Comparison of ENCODE assay signal across 25 cellular contexts in the genomic region with DNA sequence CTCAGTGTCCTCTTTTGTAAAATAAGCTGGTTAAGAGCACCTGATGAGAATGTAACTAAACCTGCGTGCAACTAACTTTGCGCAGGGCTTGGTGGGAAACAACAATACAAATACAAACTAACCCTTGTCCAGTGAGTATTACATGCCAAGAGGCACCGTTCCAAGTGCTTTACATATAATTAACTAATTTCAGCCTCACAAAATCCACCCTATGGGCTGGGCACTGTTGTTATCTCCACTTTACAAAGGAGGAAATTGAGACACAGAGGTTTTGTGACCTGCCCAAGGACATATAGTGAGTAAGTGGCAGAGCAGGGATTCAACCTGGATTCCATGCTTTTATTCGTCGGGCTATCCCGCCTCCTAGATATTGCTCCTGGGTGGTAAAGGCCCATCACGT. TPM values are rescaled to one million over a fixed set of nuclear protein-coding genes. Genes with fewer than 3 reads are reported as not detected.
DNase-seq lines count a peak whose midpoint lies in the region; ATAC-seq and TF ChIP-seq lines count a peak whose summit lies in the region.
"Had no signal": no experiment of that assay in that cellular context is flagged by ENCODE, and none has a peak within 500 bp of the region (broad histone marks: within the 10 kb centered on the region; RNA-seq: fewer than 3 reads in every experiment).

No MANE protein-coding gene starts in this region.

- DNase-seq in NCI-H1048 (lab: John Stamatoyannopoulos, UW) = peak; percentile 36
- peak; percentile 84 for DNase-seq in colonic mucosa
- DNase-seq in stomach = peak; percentile 64
- no peak for DNase-seq in NCI-H2029 treated with DMSO at 0.1 percent for 48 hours (lab: John Stamatoyannopoulos, UW)
- no peak for DNase-seq in tibial nerve (ENCODE audit: low spot score in 2 of 2)
- DNase-seq: activated CD4-positive, alpha-beta memory T cell treated with anti-CD3 and anti-CD28 coated beads for 36 hours; activated effector memory CD4-positive, alpha-beta T cell treated with Interleukin-2 at 50 U/mL for 16 hours; brain microvascular endothelial cell; effector memory CD4-positive, alpha-beta T cell; erythroblast; foreskin fibroblast; H9; left lung; NCI-H1105 treated with DMSO at 0.1 percent for 48 hours; NCI-H2081; NCI-H446; OCI-M1; psoas muscle; stimulated activated CD4-positive, alpha-beta T cell treated with anti-CD3 and anti-CD28 coated beads, Interleukin-1b, Interleukin-23, amount 100 ng/mL, for 48 hours; uterus had no signal

- 33 to 60% (median 56%) methylated on average over 7 of the region's 7 CpGs for WGBS in stomach, 5 donors
- WGBS in tibial nerve, 2 donors = 86 to 87% methylated on average over 7 of the region's 7 CpGs

- TF ChIP-seq POLR2A in stomach (IDR thresholded peaks at IDR 0.05) (no peak), tibial nerve (IDR thresholded peaks at IDR 0.05) (no peak)

- TF ChIP-seq EP300 in stomach (IDR thresholded peaks at IDR 0.05) (no peak), tibial nerve (IDR thresholded peaks at IDR 0.05) (no peak)

- H3K9me3 ChIP-seq in colonic mucosa (no peaks in the 10 kb centered on the region), mucosa of rectum (ENCODE audit: control insufficient read depth in 2 of 2, low read length in 2 of 2) (no peaks in the 10 kb centered on the region), stomach (no peaks in the 10 kb centered on the region), tibial nerve (no peaks in the 10 kb centered on the region)
- H3K9me3 ChIP-seq: left lung, psoas muscle, suprapubic skin, uterus had no signal

- H3K9ac ChIP-seq in colonic mucosa (ENCODE audit: low read depth in 2 of 2, low read length in 2 of 2) (peak overlapping the region in 1 of 2 donors; percentile 15), mucosa of rectum (ENCODE audit: low read depth in 1 of 2, low read length in 2 of 2) (peak overlapping the region; percentile 28 to 58)

- ATAC-seq in HG02798 (IDR thresholded peaks at IDR 0.05; ENCODE audit: poor library complexity, unreplicated experiment) = no peak
- ATAC-seq: psoas muscle, SK-N-SH treated with all-trans-retinoic acid at 6 μM for 48 hours, WTC11 had no signal

- H3K27ac ChIP-seq in colonic mucosa = peak overlapping the region; percentile 72
- H3K27ac ChIP-seq in mucosa of rectum (ENCODE audit: low read depth in 2 of 2, low read length in 2 of 2) = peak overlapping the region; percentile 75 to 85
- H3K27ac ChIP-seq in stomach = peak overlapping the region; percentile 47 to 86 (median 70)
- H3K27ac ChIP-seq in tibial nerve = no peak overlapping the region
- H3K27ac ChIP-seq: brain microvascular endothelial cell, left lung, psoas muscle, suprapubic skin, uterus had no signal

- no peaks in the 10 kb centered on the region for H3K36me3 ChIP-seq in colonic mucosa
- H3K36me3 ChIP-seq in mucosa of rectum (ENCODE audit: control insufficient read depth in 2 of 2, insufficient read depth in 2 of 2, low read length in 2 of 2) = peaks cover 8 to 51% of the 10 kb centered on the region in 2 donors
- H3K36me3 ChIP-seq in stomach = peaks cover 24 to 97% (median 89%) of the 10 kb centered on the region in 4 donors
- H3K36me3 ChIP-seq in tibial nerve = peaks cover 0 to 91% (median 0%) of the 10 kb centered on the region in 3 donors
- H3K36me3 ChIP-seq: uterus had no signal

- TF ChIP-seq CTCF in colonic mucosa (IDR thresholded peaks at IDR 0.05) (no peak), stomach (IDR thresholded peaks at IDR 0.05) (no peak), tibial nerve (IDR thresholded peaks at IDR 0.05) (no peak)

- no peak overlapping the region for H3K4me3 ChIP-seq in colonic mucosa
- peak overlapping the region in 1 of 2 donors; percentile 14 for H3K4me3 ChIP-seq in mucosa of rectum (ENCODE audit: low read length in 2 of 2)
- no peak overlapping the region for H3K4me3 ChIP-seq in stomach
- H3K4me3 ChIP-seq in tibial nerve = no peak overlapping the region
- H3K4me3 ChIP-seq: left lung, psoas muscle, suprapubic skin, uterus had no signal

- peaks cover 5% of the 10 kb centered on the region for H3K4me1 ChIP-seq in colonic mucosa
- H3K4me1 ChIP-seq in mucosa of rectum (ENCODE audit: control insufficient read depth in 2 of 2, insufficient read depth in 2 of 2, low read length in 2 of 2) = peaks cover 38 to 54% of the 10 kb centered on the region in 2 donors
- H3K4me1 ChIP-seq in stomach = peaks cover 28 to 60% (median 42%) of the 10 kb centered on the region in 4 donors
- peaks cover 0 to 14% (median 9%) of the 10 kb centered on the region in 4 donors for H3K4me1 ChIP-seq in tibial nerve
- H3K4me1 ChIP-seq: uterus had no signal

- H3K27me3 ChIP-seq in colonic mucosa (no peaks in the 10 kb centered on the region), mucosa of rectum (ENCODE audit: control insufficient read depth in 2 of 2, insufficient read depth in 2 of 2, low read length in 2 of 2) (no peaks in the 10 kb centered on the region), stomach (no peaks in the 10 kb centered on the region), tibial nerve (no peaks in the 10 kb centered on the region)
- H3K27me3 ChIP-seq: brain microvascular endothelial cell, left lung, suprapubic skin, uterus had no signal

- intact Hi-C loops in colonic mucosa (cut with DNase I) (no loop called here), stomach (cut with DNase I; ENCODE audit: low total_unique reads) (no loop called here)

RNA-seq across cellular contexts. Expression of gene TNIP1, which starts 26.2 kb away (rescaled TPM):
- total RNA-seq in colonic mucosa = 100 to 1,000 TPM; 153 to 220 TPM
- 100 to 1,000 TPM in 3 of 5 donors, 10 to 100 TPM in 2; 67.4 to 136 (median 118) TPM for total RNA-seq in stomach
- 100 to 1,000 TPM in 1 of 3 donors, 10 to 100 TPM in 2; 45.1 to 122 (median 90.8) TPM for polyA plus RNA-seq in stomach
- total RNA-seq in tibial nerve = 100 to 1,000 TPM in 1 of 4 donors, 10 to 100 TPM in 3; 91.2 to 108 (median 94.3) TPM

RNA-seq across cellular contexts. Expression of gene ANXA6, which starts 50.5 kb away (rescaled TPM):
- total RNA-seq in colonic mucosa (10 to 100 TPM; 21.2 to 39.8 TPM), stomach (100 to 1,000 TPM in 3 of 5 donors, 10 to 100 TPM in 2; 28.4 to 240 (median 133) TPM), tibial nerve (100 to 1,000 TPM; 168 to 282 (median 181) TPM)
- 100 to 1,000 TPM in 1 of 3 donors, 10 to 100 TPM in 2; 66.0 to 103 (median 73.6) TPM for polyA plus RNA-seq in stomach

Comparison
In these comparisons a context has a peak if more than half of its experiments do, and no peak if none do; other contexts are left out.
1. DNase-seq: peak in NCI-H1048 (single experiment), colonic mucosa (single experiment) and stomach (single experiment); none in NCI-H2029 treated with DMSO at 0.1 percent for 48 hours (single experiment) and tibial nerve (0 of 2).
2. H3K27ac ChIP-seq: peak in colonic mucosa (single experiment), mucosa of rectum (2 of 2) and stomach (5 of 5); none in tibial nerve (0 of 4).